9 cellular contexts compared by ENCODE assay signal in the genomic region with DNA sequence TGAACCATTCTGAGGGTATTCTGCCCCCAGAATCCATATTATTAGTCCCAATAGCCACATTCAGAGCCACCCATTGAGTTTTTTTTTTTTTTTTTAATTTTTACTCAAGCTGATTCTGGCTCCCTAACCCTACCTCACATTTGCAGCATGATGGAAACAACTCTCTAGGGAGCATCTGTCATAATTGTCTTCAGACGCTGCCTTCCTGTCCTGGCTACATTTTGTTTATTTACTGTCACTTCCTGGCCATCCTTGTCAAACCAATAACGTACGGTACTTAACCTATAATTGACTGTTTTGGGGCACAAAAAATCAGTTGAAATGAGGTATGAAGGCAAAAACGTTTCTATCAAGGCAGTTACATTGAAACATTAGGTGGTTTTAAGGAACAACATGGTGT. TPM values are rescaled to one million over a fixed set of nuclear protein-coding genes. Genes with fewer than 3 reads are reported as not detected.
A peak's percentile ranks its signal among the peaks of the same experiment; 100 is the strongest.
DNase-seq lines count a peak whose midpoint lies in the region; ATAC-seq and TF ChIP-seq lines count a peak whose summit lies in the region.
"Had no signal": no experiment of that assay in that cellular context is flagged by ENCODE, and none has a peak within 500 bp of the region (broad histone marks: within the 10 kb centered on the region; RNA-seq: fewer than 3 reads in every experiment).

No MANE protein-coding gene starts in this region.

- H3K4me1 ChIP-seq in Panc1 (ENCODE audit: control insufficient read depth, insufficient read depth, low read length) (peaks cover 32% of the 10 kb centered on the region), hepatocyte (ENCODE audit: insufficient read depth) (peaks cover 6% of the 10 kb centered on the region)

- peak overlapping the region; percentile 96 for H3K4me3 Mint-ChIP-seq in stimulated activated naive CD8-positive, alpha-beta T cell treated with anti-CD3 and anti-CD28 coated beads, Interleukin-15, Interleukin-2, amounts not matched to agents 100 ng/mL and 50 ng/mL, for 24 hours

- intact Hi-C loops in Panc1 (cut with micrococcal nuclease; ENCODE audit: unreplicated experiment) = loop anchor here (5.0 to 10.0 kb wide), 3 partner anchors 90 to 788 kb away; partner anchors contain the start of genes CAPS2, GLIPR1L1 and GLIPR1L2

- H3K27ac Mint-ChIP-seq in stimulated activated naive CD8-positive, alpha-beta T cell treated with anti-CD3 and anti-CD28 coated beads, Interleukin-15, Interleukin-2, amounts not matched to agents 100 ng/mL and 50 ng/mL, for 24 hours = peak overlapping the region; percentile 79

- H3K36me3 ChIP-seq in Panc1 (ENCODE audit: control insufficient read depth, insufficient read depth, low read length) = no peaks in the 10 kb centered on the region
- H3K36me3 ChIP-seq in hepatocyte (replicated peaks; ENCODE audit: insufficient read depth, low read depth) = no peaks in the 10 kb centered on the region
- H3K36me3 ChIP-seq: cardiac muscle cell had no signal

- CTCF ChIA-PET in Panc1 (lab: Charles Lee) = no interaction called here

- H3K36me3 Mint-ChIP-seq in stimulated activated naive CD8-positive, alpha-beta T cell treated with anti-CD3 and anti-CD28 coated beads, Interleukin-15, Interleukin-2, amounts not matched to agents 100 ng/mL and 50 ng/mL, for 24 hours (ENCODE audit: low read depth) = peaks cover 23% of the 10 kb centered on the region

- TF ChIP-seq CTCF in Panc1 (IDR thresholded peaks at IDR 0.05) (no peak), hepatocyte (IDR thresholded peaks at IDR 0.05; ENCODE audit: poor library complexity) (no peak)

- POLR2A ChIA-PET in Panc1 (lab: Charles Lee) = no interaction called here

- H3K27me3 ChIP-seq in Panc1 (ENCODE audit: control insufficient read depth, insufficient read depth, low read length) (no peaks in the 10 kb centered on the region), hepatocyte (no peaks in the 10 kb centered on the region)
- H3K27me3 ChIP-seq: cardiac muscle cell had no signal

- ATAC-seq in stimulated activated naive CD8-positive, alpha-beta T cell treated with anti-CD3 and anti-CD28 coated beads, Interleukin-15, Interleukin-2, amounts not matched to agents 100 U/mL and 50 U/mL, for 24 hours = no peak
- ATAC-seq in Panc1 = no peak
- ATAC-seq in GM21825 (IDR thresholded peaks at IDR 0.05; ENCODE audit: unreplicated experiment) = no peak
- no peak for ATAC-seq in GM19455 (IDR thresholded peaks at IDR 0.05; ENCODE audit: unreplicated experiment)

- H3K4me3 ChIP-seq in Panc1 (ENCODE audit: low read depth in 2 of 2, low read length in 2 of 2) (peak overlapping the region in 1 of 2 experiments; percentile 21; a peak in 2 of 4 replicates), hepatocyte (no peak overlapping the region)
- H3K4me3 ChIP-seq: cardiac muscle cell had no signal

- peaks cover 80% of the 10 kb centered on the region for H3K4me1 Mint-ChIP-seq in stimulated activated naive CD8-positive, alpha-beta T cell treated with anti-CD3 and anti-CD28 coated beads, Interleukin-15, Interleukin-2, amounts not matched to agents 100 ng/mL and 50 ng/mL, for 24 hours (ENCODE audit: low read depth)

- in situ Hi-C loops in Panc1 (cut with HindIII; ENCODE audit: low pct_unique_long_range_greater_than_20kb, low sequenced_read_pairs) = no loop called here

- H4K20me1 ChIP-seq in hepatocyte (ENCODE audit: insufficient read depth, poor library complexity, severe bottlenecking) = no peaks in the 10 kb centered on the region

- no peak for DNase-seq in stimulated activated naive CD8-positive, alpha-beta T cell treated with anti-CD3 and anti-CD28 coated beads, Interleukin-15, Interleukin-2, amounts not matched to agents 100 U/mL and 50 U/mL, for 24 hours
- DNase-seq in Panc1 (ENCODE audit: low read depth, low spot score) (no peak), hepatocyte (ENCODE audit: low spot score) (no peak), ureter (ENCODE audit: low spot score) (no peak)
- no peak for DNase-seq in activated effector memory CD4-positive, alpha-beta T cell treated with anti-CD3 and anti-CD28 coated beads, Interleukin-2, amount 50 U/mL, for 16 hours

- WGBS in hepatocyte (ENCODE audit: low lambda C conversion rate, missing lambda C conversion rate) = 55% methylated on average over 4 of the region's 4 CpGs

- H3K9me3 ChIP-seq in Panc1 (ENCODE audit: control insufficient read depth, insufficient read depth, low read depth, low read length) (no peaks in the 10 kb centered on the region), hepatocyte (ENCODE audit: low read depth) (no peaks in the 10 kb centered on the region)

- no peaks in the 10 kb centered on the region for H3K9me2 ChIP-seq in hepatocyte (replicated peaks; ENCODE audit: insufficient read depth)

- no peak overlapping the region for H2AFZ ChIP-seq in hepatocyte

- BruUV-seq in Panc1 (replicated peaks; lab: Mats Ljungman, UMichigan) = no TSS peak

- no peaks in the 10 kb centered on the region for H3K79me2 ChIP-seq in hepatocyte

- no peaks in the 10 kb centered on the region for H3K27me3 Mint-ChIP-seq in stimulated activated naive CD8-positive, alpha-beta T cell treated with anti-CD3 and anti-CD28 coated beads, Interleukin-15, Interleukin-2, amounts not matched to agents 100 ng/mL and 50 ng/mL, for 24 hours

- H3K9me3 Mint-ChIP-seq in stimulated activated naive CD8-positive, alpha-beta T cell treated with anti-CD3 and anti-CD28 coated beads, Interleukin-15, Interleukin-2, amounts not matched to agents 100 ng/mL and 50 ng/mL, for 24 hours = no peaks in the 10 kb centered on the region

- H3K27ac ChIP-seq in Panc1 (ENCODE audit: low read length) (peak overlapping the region; percentile 77; the same call in 1 of the 2 replicates), hepatocyte (no peak overlapping the region)
- H3K27ac ChIP-seq: cardiac muscle cell had no signal

- peak overlapping the region; percentile 70 for H3K4me2 ChIP-seq in hepatocyte

RNA-seq across cellular contexts. Expression of gene GLIPR1, which starts 2.1 kb away (rescaled TPM):
- total RNA-seq in Panc1 (2021; ENCODE audit: unreplicated experiment) = 11.5 TPM
- polyA plus RNA-seq in Panc1 (2012; ENCODE audit: insufficient read length) = 9.7 TPM
- total RNA-seq in hepatocyte = 6.9 and 9.6 TPM in 2 replicates
- 20.0 and 24.5 TPM in 2 replicates for polyA plus RNA-seq in hepatocyte
- 18.4 TPM for total RNA-seq in ureter

RNA-seq across cellular contexts. Expression of gene KRR1, which starts 28.8 kb away (rescaled TPM):
- 161 TPM for total RNA-seq in Panc1 (2021; ENCODE audit: unreplicated experiment)
- 60.4 TPM for polyA plus RNA-seq in Panc1 (2012; ENCODE audit: insufficient read length)
- total RNA-seq in hepatocyte = 28.2 and 42.8 TPM in 2 replicates
- 23.6 and 29.7 TPM in 2 replicates for polyA plus RNA-seq in hepatocyte
- 70.9 TPM for total RNA-seq in ureter
